Comparison of ENCODE assay signal across 17 cellular contexts in genomic region chr15:99211926-99212325, GRCh38. TPM values are rescaled to one million over a fixed set of nuclear protein-coding genes. Genes with fewer than 3 reads are reported as not detected.
A peak's percentile ranks its signal among the peaks of the same experiment; 100 is the strongest.
DNase-seq lines count a peak whose midpoint lies in the region; ATAC-seq and TF ChIP-seq lines count a peak whose summit lies in the region.
"Had no signal": no experiment of that assay in that cellular context is flagged by ENCODE, and none has a peak within 500 bp of the region (broad histone marks: within the 10 kb centered on the region; RNA-seq: fewer than 3 reads in every experiment).

No MANE protein-coding gene starts in this region.

- H3K36me3 ChIP-seq in SJSA1 (peaks cover 13% of the 10 kb centered on the region), psoas muscle (ENCODE audit: insufficient read depth in 1 of 2, low read depth in 1 of 2) (peaks cover 0 to 13% of the 10 kb centered on the region in 2 donors)

- ATAC-seq in psoas muscle (peak; percentile 65 to 76 (median 74)), HG03469 (IDR thresholded peaks at IDR 0.05; ENCODE audit: unreplicated experiment) (no peak), HG02759 (IDR thresholded peaks at IDR 0.05; ENCODE audit: unreplicated experiment) (no peak), GM19351 (IDR thresholded peaks at IDR 0.05; ENCODE audit: unreplicated experiment) (no peak)
- ATAC-seq: esophagus mucosa; stimulated activated effector memory CD8-positive, alpha-beta T cell treated with anti-CD3 and anti-CD28 coated beads, Interleukin-12 subunit alpha, Interleukin-12 subunit beta, amount 100 ng/mL, for 72 hours had no signal

- intact Hi-C loops in psoas muscle (cut with DNase I): loop anchor here (2.0 to 10.0 kb wide), 4 partner anchors 40 to 557 kb away; partner anchors contain the start of gene SYNM (in 1 of the 2)

- H3K4me3 ChIP-seq in SJSA1 (no peak overlapping the region), fibroblast of villous mesenchyme (ENCODE audit: low read depth, low read length) (no peak overlapping the region), psoas muscle (no peak overlapping the region)
- H3K4me3 ChIP-seq: ascending aorta, upper lobe of left lung had no signal

- H3K27me3 ChIP-seq in SJSA1 (replicated peaks) (no peaks in the 10 kb centered on the region), psoas muscle (ENCODE audit: insufficient read depth in 3 of 3, low read length in 2 of 3) (no peaks in the 10 kb centered on the region)
- H3K27me3 ChIP-seq: ascending aorta, upper lobe of left lung had no signal

- H3K4me1 ChIP-seq in SJSA1 (replicated peaks): peaks cover 32% of the 10 kb centered on the region
- peaks cover 17% of the 10 kb centered on the region for H3K4me1 ChIP-seq in psoas muscle
- H3K4me1 ChIP-seq: ascending aorta had no signal

- TF ChIP-seq CTCF in fibroblast of villous mesenchyme (IDR thresholded peaks at IDR 0.05; ENCODE audit: insufficient read depth, low read depth, low read length): no peak
- TF ChIP-seq CTCF in psoas muscle (IDR thresholded peaks at IDR 0.05): no peak

- H3K27ac ChIP-seq in SJSA1 (peak overlapping the region; percentile 94), psoas muscle (peak overlapping the region; percentile 75)
- H3K27ac ChIP-seq: ascending aorta had no signal

- peak; percentile 64 for DNase-seq in EH (ENCODE audit: low read depth)
- DNase-seq in SJSA1 (ENCODE audit: low read depth in 1 of 2, low spot score in 2 of 2): peak; percentile 86 to 89
- peak; percentile 28 for DNase-seq in fibroblast of villous mesenchyme (ENCODE audit: low read depth)
- DNase-seq in psoas muscle: no peak
- no peak for DNase-seq in activated effector memory CD4-positive, alpha-beta T cell treated with anti-CD3 and anti-CD28 coated beads, Interleukin-2, amount 50 U/mL, for 16 hours
- DNase-seq: activated CD4-positive, alpha-beta T cell treated with anti-CD3 and anti-CD28 coated beads, Interleukin-2, amount 50 U/mL, for 4 hours; AML-193; dermis blood vessel endothelial cell; DMS 273 treated with DMSO at 0.1 percent for 48 hours; NCI-H1092 treated with DMSO at 0.1 percent for 48 hours; upper lobe of left lung had no signal

- WGBS in psoas muscle, 3 donors: 45 to 61% (median 53%) methylated on average over 4 of the region's 4 CpGs

- no peaks in the 10 kb centered on the region for H3K9me3 ChIP-seq in SJSA1 (replicated peaks)
- H3K9me3 ChIP-seq in psoas muscle: no peaks in the 10 kb centered on the region
- H3K9me3 ChIP-seq: ascending aorta, upper lobe of left lung had no signal

RNA-seq across cellular contexts. Expression of gene TTC23, which starts 37.5 kb away (rescaled TPM):
- total RNA-seq in SJSA1 (2014; rRNA removed; shearing (Covaris generic)): 11.9 and 31.9 TPM in 2 replicates
- 20.9 and 28.5 TPM in 2 replicates for total RNA-seq in fibroblast of villous mesenchyme
- 10 to 100 TPM in 1 of 4 donors, 1 to 10 TPM in 3; 6.7 to 11.2 (median 8.9) TPM for total RNA-seq in psoas muscle
- polyA plus RNA-seq in psoas muscle: 1 to 10 TPM; 2.1 to 7.8 (median 3.4) TPM

RNA-seq across cellular contexts. Expression of gene LRRC28, which starts 39.4 kb away (rescaled TPM):
- total RNA-seq in SJSA1 (2014; rRNA removed; shearing (Covaris generic)): 7.9 and 24.8 TPM in 2 replicates
- total RNA-seq in fibroblast of villous mesenchyme (22.5 and 27.6 TPM in 2 replicates), psoas muscle (10 to 100 TPM; 17.6 to 21.2 (median 20.1) TPM)
- polyA plus RNA-seq in psoas muscle: 10 to 100 TPM in 2 of 3 donors, 1 to 10 TPM in 1; 8.4 to 31.2 (median 24.2) TPM

Comparison
In these comparisons a context has a peak if more than half of its experiments do, and no peak if none do; other contexts are left out.
1. DNase-seq: peak in EH (single experiment), SJSA1 (2 of 2) and fibroblast of villous mesenchyme (single experiment); none in psoas muscle (0 of 2) and activated effector memory CD4-positive, alpha-beta T cell treated with anti-CD3 and anti-CD28 coated beads, Interleukin-2, amount 50 U/mL, for 16 hours (single experiment).
2. ATAC-seq: peak in psoas muscle (4 of 4); none in HG03469 (single experiment), HG02759 (single experiment) and GM19351 (single experiment).